8 cellular contexts compared by ENCODE assay signal in the genomic region with DNA sequence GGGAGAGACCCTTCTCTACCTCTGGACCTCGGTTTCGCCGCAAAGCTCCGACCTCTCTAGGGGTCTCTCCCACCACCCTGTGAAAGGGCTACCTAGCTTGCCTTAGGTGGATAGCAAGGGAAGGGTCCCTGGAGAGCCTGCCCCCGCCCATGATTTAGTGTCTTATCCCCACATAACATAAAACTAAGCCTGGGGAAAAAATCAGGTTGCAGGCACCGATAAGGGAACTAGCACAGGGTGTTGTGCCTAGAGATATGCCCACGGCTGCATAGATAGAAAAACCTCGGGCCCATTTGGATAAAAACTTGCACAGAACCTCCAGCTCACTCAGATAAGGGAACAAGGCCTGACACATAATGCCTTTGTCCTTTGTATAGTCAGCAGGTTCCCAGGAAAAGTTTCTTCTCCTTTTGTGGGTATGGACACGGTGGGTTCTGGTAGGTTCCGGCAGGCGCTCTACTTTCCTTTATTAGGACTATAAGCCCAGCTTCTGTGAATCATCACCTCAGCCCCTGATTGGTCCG. TPM values are rescaled to one million over a fixed set of nuclear protein-coding genes. Genes with fewer than 3 reads are reported as not detected.
A peak's percentile ranks its signal among the peaks of the same experiment; 100 is the strongest.
DNase-seq lines count a peak whose midpoint lies in the region; ATAC-seq and TF ChIP-seq lines count a peak whose summit lies in the region.

No MANE protein-coding gene starts in this region.

- no peaks in the 10 kb centered on the region for H3K9me3 ChIP-seq in AG04450 (ENCODE audit: control insufficient read depth, insufficient read depth, low read length)
- H3K9me3 ChIP-seq in HUES48 (ENCODE audit: control insufficient read depth, insufficient read depth, low read length) = no peaks in the 10 kb centered on the region
- no peaks in the 10 kb centered on the region for H3K9me3 ChIP-seq in ectodermal cell (ENCODE audit: control insufficient read depth, low read length)
- H3K9me3 ChIP-seq in muscle layer of duodenum (ENCODE audit: control insufficient read depth in 1 of 2, low read length in 2 of 2) = no peaks in the 10 kb centered on the region

- peak overlapping the region; percentile 100 for H3K27ac ChIP-seq in AG04450 (ENCODE audit: low read depth, low read length)
- H3K27ac ChIP-seq in HUES48 (ENCODE audit: low read depth, low read length) = peak overlapping the region; percentile 100
- H3K27ac ChIP-seq in ectodermal cell (ENCODE audit: insufficient read depth, low read depth, low read length, poor library complexity, severe bottlenecking) = peak overlapping the region; percentile 100
- H3K27ac ChIP-seq in muscle layer of duodenum (ENCODE audit: low read length) = peak overlapping the region; percentile 95

- ATAC-seq in GM21723 (IDR thresholded peaks at IDR 0.05; ENCODE audit: unreplicated experiment) (no peak), GM21737 (IDR thresholded peaks at IDR 0.05; ENCODE audit: unreplicated experiment) (no peak)

- H3K36me3 ChIP-seq in HUES48 (ENCODE audit: control insufficient read depth, insufficient read depth, low read length) (no peaks in the 10 kb centered on the region), ectodermal cell (ENCODE audit: control insufficient read depth, insufficient read depth, low read length) (no peaks in the 10 kb centered on the region), muscle layer of duodenum (ENCODE audit: control insufficient read depth in 1 of 2, insufficient read depth in 2 of 2, low read length in 2 of 2) (peaks cover 0 to 1% of the 10 kb centered on the region in 2 donors)

- no peaks in the 10 kb centered on the region for H3K27me3 ChIP-seq in AG04450 (ENCODE audit: control insufficient read depth, insufficient read depth, low read length)
- no peaks in the 10 kb centered on the region for H3K27me3 ChIP-seq in HUES48 (ENCODE audit: control insufficient read depth, insufficient read depth, low read length)
- H3K27me3 ChIP-seq in ectodermal cell (ENCODE audit: control insufficient read depth, insufficient read depth, low read length, poor library complexity, severe bottlenecking) = no peaks in the 10 kb centered on the region
- no peaks in the 10 kb centered on the region for H3K27me3 ChIP-seq in muscle layer of duodenum (ENCODE audit: low read depth, low read length)

- CTCF ChIA-PET in AG04450 (lab: Charles Lee) = interaction anchor here (1.2 to 1.3 kb wide), 3 partner anchors 21 to 54 kb away, joined by 3 to 6 read pairs (median 4); a partner anchor contains a TSS

- POLR2A ChIA-PET in AG04450 (lab: Yijun Ruan, JAX) = interaction anchor here (0.7 to 1.5 kb wide), 9 partner anchors 14 to 498 kb away, joined by 3 to 14 read pairs (median 5); a partner anchor contains a TSS

- H3K4me1 ChIP-seq in HUES48 (ENCODE audit: control insufficient read depth, insufficient read depth, low read length) = peaks cover 17% of the 10 kb centered on the region; the same call in 1 of the 2 replicates
- H3K4me1 ChIP-seq in ectodermal cell (ENCODE audit: control insufficient read depth, insufficient read depth, low read length) = peaks cover 5% of the 10 kb centered on the region
- no peaks in the 10 kb centered on the region for H3K4me1 ChIP-seq in muscle layer of duodenum (ENCODE audit: control insufficient read depth in 1 of 2, insufficient read depth in 2 of 2, low read length in 2 of 2)

- H3K4me3 ChIP-seq in AG04450 (ENCODE audit: low read depth, low read length) = peak overlapping the region; percentile 52
- H3K4me3 ChIP-seq in HUES48 (ENCODE audit: low read depth, low read length) = peak overlapping the region; percentile 80
- peak overlapping the region; percentile 92 for H3K4me3 ChIP-seq in ectodermal cell (ENCODE audit: insufficient read depth, low read depth, low read length)
- H3K4me3 ChIP-seq in muscle layer of duodenum (ENCODE audit: low read depth in 1 of 2, low read length in 2 of 2) = peak overlapping the region; percentile 78 to 92

- H3K9ac ChIP-seq in HUES48 (ENCODE audit: low read depth, low read length) = peak overlapping the region; percentile 86

- 51 to 61% methylated on average over 12 of the region's 12 CpGs for WGBS in ectodermal cell, 2 experiments

- DNase-seq in AG04450 (ENCODE audit: low read depth, low spot score) = no peak
- no peak for DNase-seq in epidermal melanocyte (ENCODE audit: insufficient read length, low spot score)
- no peak for DNase-seq in DMS114 treated with DMSO at 0.1 percent for 48 hours (lab: John Stamatoyannopoulos, UW; ENCODE audit: unreplicated experiment)

- TF ChIP-seq CTCF in AG04450 (IDR thresholded peaks at IDR 0.05; ENCODE audit: low read depth, low read length) = no peak

RNA-seq across cellular contexts. Expression of a gene that starts 0.8 kb away (rescaled TPM):
- polyA plus RNA-seq in AG04450 (2011; rRNA removed) = 5.0 TPM in 2 replicates
- polyA minus RNA-seq in AG04450 (2011; rRNA and poly(A)+ RNA removed) = 7.8 and 13.7 TPM in 2 replicates
- 5.2 TPM for polyA plus RNA-seq in ectodermal cell (2013, experiment 1 of 4)
- 6.8 TPM for polyA plus RNA-seq in ectodermal cell (2013, experiment 2 of 4)
- 6.0 TPM for polyA plus RNA-seq in ectodermal cell (2013, experiment 3 of 4)
- polyA plus RNA-seq in ectodermal cell (2013, experiment 4 of 4) = 6.0 TPM

RNA-seq across cellular contexts. Expression of a gene that starts 14.6 kb away (rescaled TPM):
- polyA plus RNA-seq in AG04450 (2011; rRNA removed) = 4.7 and 6.0 TPM in 2 replicates
- 5.4 and 6.3 TPM in 2 replicates for polyA minus RNA-seq in AG04450 (2011; rRNA and poly(A)+ RNA removed)
- 8.4 TPM for polyA plus RNA-seq in ectodermal cell (2013, experiment 1 of 4)
- polyA plus RNA-seq in ectodermal cell (2013, experiment 2 of 4) = 8.9 TPM
- polyA plus RNA-seq in ectodermal cell (2013, experiment 3 of 4) = 6.2 TPM
- 7.1 TPM for polyA plus RNA-seq in ectodermal cell (2013, experiment 4 of 4)

RNA-seq across cellular contexts. Expression of a gene that starts 53.7 kb away (rescaled TPM):
- 5.6 and 7.2 TPM in 2 replicates for polyA plus RNA-seq in AG04450 (2011; rRNA removed)
- 5.4 and 5.8 TPM in 2 replicates for polyA minus RNA-seq in AG04450 (2011; rRNA and poly(A)+ RNA removed)
- polyA plus RNA-seq in ectodermal cell (2013, experiment 1 of 4) = 13.9 TPM
- 13.9 TPM for polyA plus RNA-seq in ectodermal cell (2013, experiment 2 of 4)
- polyA plus RNA-seq in ectodermal cell (2013, experiment 3 of 4) = 11.4 TPM
- 10.8 TPM for polyA plus RNA-seq in ectodermal cell (2013, experiment 4 of 4)
